ENCODE assay signal across 13 cellular contexts in genomic region chr7:130962109-130962508, GRCh38.
DNase-seq lines count a peak whose midpoint lies in the region; ATAC-seq and TF ChIP-seq lines count a peak whose summit lies in the region.
"Had no signal": no experiment of that assay in that cellular context is flagged by ENCODE, and none has a peak within 500 bp of the region (broad histone marks: within the 10 kb centered on the region; RNA-seq: fewer than 3 reads in every experiment).

No MANE protein-coding gene starts in this region.

- H3K18ac ChIP-seq in IMR-90 (ENCODE audit: low read depth, low read length), result peak overlapping the region; percentile 95

- H4K91ac ChIP-seq in IMR-90 (ENCODE audit: insufficient read depth, low read depth, low read length), result peak overlapping the region; percentile 93

- H3K4me1 ChIP-seq in SK-N-SH (ENCODE audit: control insufficient read depth in 1 of 2, insufficient read depth in 2 of 2, low read depth in 1 of 2, low read length in 1 of 2), result peaks cover 2 to 45% of the 10 kb centered on the region in 2 experiments
- H3K4me1 ChIP-seq in IMR-90 (ENCODE audit: control insufficient read depth, insufficient read depth, low read length), result peaks cover 23% of the 10 kb centered on the region
- peaks cover 64 to 68% of the 10 kb centered on the region in 2 experiments for H3K4me1 ChIP-seq in neutrophil (ENCODE audit: control insufficient read depth in 1 of 2, insufficient read depth in 1 of 2, low read depth in 1 of 2, low read length in 1 of 2)

- peak overlapping the region; percentile 96 for H3K4ac ChIP-seq in IMR-90 (ENCODE audit: low read depth, low read length)

- H2AFZ ChIP-seq in SK-N-SH (ENCODE audit: low read depth) (peak overlapping the region; percentile 1; the same call in 1 of the 2 replicates), IMR-90 (replicated peaks; ENCODE audit: low read length, poor library complexity) (no peak overlapping the region)

- dilution Hi-C loops in IMR-90 (cut with HindIII; ENCODE audit: low sequenced_read_pairs, unreplicated experiment), result no loop called here

- H3K4me2 ChIP-seq in SK-N-SH, result peak overlapping the region; percentile 59
- no peak overlapping the region for H3K4me2 ChIP-seq in IMR-90 (ENCODE audit: low read depth, low read length)

- H3K27ac ChIP-seq in SK-N-SH (ENCODE audit: low read depth in 2 of 2, low read length in 1 of 2) (peak overlapping the region; percentile 92 to 100; a peak in 3 of 4 replicates), IMR-90 (ENCODE audit: insufficient read depth, low read length) (peak overlapping the region; percentile 91), neutrophil (peak overlapping the region; percentile 93)
- H3K27ac ChIP-seq: 22Rv1 had no signal

- H3K14ac ChIP-seq in IMR-90 (replicated peaks; ENCODE audit: low read depth, low read length), result peak overlapping the region; percentile 95

- H3K9me2 ChIP-seq in SK-N-SH, result no peaks in the 10 kb centered on the region

- H3K36me3 Mint-ChIP-seq in activated naive CD8-positive, alpha-beta T cell treated with anti-CD3 and anti-CD28 coated beads, Interleukin-2, amount 10 ng/mL, durations not matched to agents 7 days and 5 days, result peaks cover 31% of the 10 kb centered on the region

- H3K79me2 ChIP-seq in SK-N-SH (ENCODE audit: insufficient read depth), result peaks cover 52% of the 10 kb centered on the region

- in situ Hi-C loops in IMR-90 (cut with MboI; ENCODE audit: low sequenced_read_pairs), result no loop called here

- peak overlapping the region; percentile 99 for H3K4me3 Mint-ChIP-seq in activated naive CD8-positive, alpha-beta T cell treated with anti-CD3 and anti-CD28 coated beads, Interleukin-2, amount 10 ng/mL, durations not matched to agents 7 days and 5 days

- peak overlapping the region; percentile 96 for H3K56ac ChIP-seq in IMR-90 (ENCODE audit: extremely low read depth, insufficient read depth, low read length)

- TF ChIP-seq EP300 in SK-N-SH (IDR thresholded peaks at IDR 0.05; ENCODE audit: borderline replicate concordance in 1 of 2, low read depth in 1 of 2, low read length in 1 of 2), result no peak

- H4K20me1 ChIP-seq in SK-N-SH (ENCODE audit: insufficient read depth), result no peaks in the 10 kb centered on the region
- H4K20me1 ChIP-seq in IMR-90 (ENCODE audit: insufficient read depth, low read length), result no peaks in the 10 kb centered on the region; the same call in 1 of the 2 replicates

- no peak for ATAC-seq in SK-N-SH treated with all-trans-retinoic acid at 6 μM for 48 hours
- no peak for ATAC-seq in IMR-90 (ENCODE audit: low read depth)
- ATAC-seq in activated naive CD8-positive, alpha-beta T cell treated with anti-CD3 and anti-CD28 coated beads, Interleukin-2, amount 10 ng/mL, durations not matched to agents 7 days and 5 days (ENCODE audit: low read depth), result no peak
- ATAC-seq in HG02610 (IDR thresholded peaks at IDR 0.05; ENCODE audit: unreplicated experiment), result no peak

- POLR2A ChIA-PET in SK-N-SH (lab: Yijun Ruan, JAX), result no interaction called here
- POLR2A ChIA-PET in IMR-90 (lab: Charles Lee; ENCODE audit: unreplicated experiment), result no interaction called here
- POLR2A ChIA-PET in activated naive CD8-positive, alpha-beta T cell treated with anti-CD3 and anti-CD28 coated beads, Interleukin-2, amount 10 ng/mL, durations not matched to agents 7 days and 5 days (lab: Charles Lee), result interaction anchor here (1.1 to 8.7 kb wide), 6 partner anchors 8 to 62 kb away, joined by 3 to 62 read pairs (median 4); no protein-coding TSS in a partner anchor

- H3K27me3 Mint-ChIP-seq in activated naive CD8-positive, alpha-beta T cell treated with anti-CD3 and anti-CD28 coated beads, Interleukin-2, amount 10 ng/mL, durations not matched to agents 7 days and 5 days, result no peaks in the 10 kb centered on the region

- no peaks in the 10 kb centered on the region for H3K27me3 ChIP-seq in SK-N-SH (ENCODE audit: insufficient read depth)
- no peaks in the 10 kb centered on the region for H3K27me3 ChIP-seq in IMR-90 (ENCODE audit: control insufficient read depth, insufficient read depth, low read length)
- no peaks in the 10 kb centered on the region for H3K27me3 ChIP-seq in neutrophil
- H3K27me3 ChIP-seq: tibial nerve had no signal

- no peaks in the 10 kb centered on the region for H3K9me3 Mint-ChIP-seq in activated naive CD8-positive, alpha-beta T cell treated with anti-CD3 and anti-CD28 coated beads, Interleukin-2, amount 10 ng/mL, durations not matched to agents 7 days and 5 days

- TF ChIP-seq RAD21 in SK-N-SH (IDR thresholded peaks at IDR 0.05; ENCODE audit: low read length), result no peak
- no peak for TF ChIP-seq RAD21 in IMR-90 (IDR thresholded peaks at IDR 0.05; ENCODE audit: low read length)

- 93% methylated on average over 2 of the region's 2 CpGs for WGBS in SK-N-SH (ENCODE audit: low lambda C conversion rate)
- WGBS in IMR-90 (ENCODE audit: extremely low coverage in 2 of 2, insufficient read length in 1 of 2), 2 experiments, result no CpG with 5 or more reads among the region's 2 CpGs

- H2BK5ac ChIP-seq in IMR-90 (ENCODE audit: low read depth, low read length, poor library complexity, severe bottlenecking), result peak overlapping the region; percentile 98

- peak overlapping the region; percentile 98 for H2BK120ac ChIP-seq in IMR-90 (ENCODE audit: low read depth, low read length)

- H3K79me1 ChIP-seq in IMR-90 (ENCODE audit: low read depth in 1 of 2, low read length in 2 of 2), result peaks cover 30 to 57% of the 10 kb centered on the region in 2 experiments

- H2BK15ac ChIP-seq in IMR-90 (ENCODE audit: low read depth, low read length), result peak overlapping the region; percentile 96

- CTCF ChIA-PET in SK-N-SH (lab: Yijun Ruan, JAX), result interaction anchor here (0.9 to 4.7 kb wide), 4 partner anchors 10 to 65 kb away, joined by 4 to 21 read pairs (median 8); no protein-coding TSS in a partner anchor
- CTCF ChIA-PET in IMR-90 (lab: Yijun Ruan, JAX), result interaction anchor here (0.5 to 0.7 kb wide), 2 partner anchors 26 to 50 kb away, joined by 3 to 4 read pairs; no protein-coding TSS in a partner anchor

- TF ChIP-seq CTCF in SK-N-SH (IDR thresholded peaks at IDR 0.05) (no peak), IMR-90 (conservative IDR thresholded peaks at IDR 0.05; ENCODE audit: low read depth, low read length) (no peak), neutrophil (IDR thresholded peaks at IDR 0.05) (no peak)

- H4K8ac ChIP-seq in IMR-90 (ENCODE audit: low read depth in 2 of 2, low read length in 2 of 2), result peak overlapping the region; percentile 92 to 97

- H3K9me3 ChIP-seq in SK-N-SH (no peaks in the 10 kb centered on the region), IMR-90 (ENCODE audit: control insufficient read depth, insufficient read depth, low read length) (no peaks in the 10 kb centered on the region), neutrophil (no peaks in the 10 kb centered on the region)
- H3K9me3 ChIP-seq: tibial nerve had no signal

- H4K5ac ChIP-seq in IMR-90 (ENCODE audit: low read depth, low read length), result peak overlapping the region; percentile 98

- peaks cover 39% of the 10 kb centered on the region for H3K4me1 Mint-ChIP-seq in activated naive CD8-positive, alpha-beta T cell treated with anti-CD3 and anti-CD28 coated beads, Interleukin-2, amount 10 ng/mL, durations not matched to agents 7 days and 5 days

- DNase-seq in SK-N-SH (no peak), IMR-90 (no peak), cerebellar cortex (ENCODE audit: low spot score) (no peak), pons (ENCODE audit: low spot score) (no peak)
- DNase-seq in activated naive CD8-positive, alpha-beta T cell treated with anti-CD3 and anti-CD28 coated beads, Interleukin-2, amount 10 ng/mL, durations not matched to agents 7 days and 5 days, result no peak
- DNase-seq: activated CD8-positive, alpha-beta memory T cell treated with anti-CD3 and anti-CD28 coated beads, Interleukin-2, amount 50 U/mL, for 4 hours; KBM-7; retina had no signal

- intact Hi-C loops in IMR-90 (cut with micrococcal nuclease), result loop anchor here (5.0 kb wide), 1 partner anchor 75 kb away; no protein-coding TSS in a partner anchor

- H3K4me3 ChIP-seq in SK-N-SH (ENCODE audit: low read depth in 2 of 2, low read length in 1 of 2) (no peak overlapping the region; a peak in 1 of 4 replicates), IMR-90 (ENCODE audit: insufficient read depth, low read depth, low read length) (no peak overlapping the region), neutrophil (ENCODE audit: low read depth in 1 of 2, low read length in 1 of 2) (peak overlapping the region in 1 of 2 experiments; percentile 22)
- H3K4me3 ChIP-seq: tibial nerve had no signal

- peaks cover 56% of the 10 kb centered on the region for H3F3A ChIP-seq in SK-N-SH (replicated peaks; ENCODE audit: insufficient read depth)

- peak overlapping the region; percentile 91 for H2BK20ac ChIP-seq in IMR-90 (ENCODE audit: low read depth, low read length)

- H2AK5ac ChIP-seq in IMR-90 (ENCODE audit: low read depth, low read length), result peak overlapping the region; percentile 93

- peaks cover 0 to 38% of the 10 kb centered on the region in 2 experiments for H3K36me3 ChIP-seq in SK-N-SH (replicated peaks in 1 of 2; ENCODE audit: control insufficient read depth in 1 of 2, insufficient read depth in 2 of 2, low read length in 1 of 2)
- H3K36me3 ChIP-seq in IMR-90 (ENCODE audit: control insufficient read depth, insufficient read depth, low read length), result peaks cover 4% of the 10 kb centered on the region; the same call in 1 of the 2 replicates
- H3K36me3 ChIP-seq in neutrophil, result peaks cover 35% of the 10 kb centered on the region

- H2AK9ac ChIP-seq in IMR-90 (replicated peaks; ENCODE audit: low read depth, low read length, poor library complexity), result peak overlapping the region; percentile 62

- H3K23ac ChIP-seq in IMR-90 (ENCODE audit: low read depth, low read length), result peak overlapping the region; percentile 88

- H3K9ac ChIP-seq in SK-N-SH (peak overlapping the region; percentile 92), IMR-90 (ENCODE audit: low read depth, low read length) (peak overlapping the region; percentile 67)

- peaks cover 10% of the 10 kb centered on the region for H3K9me1 ChIP-seq in IMR-90 (ENCODE audit: insufficient read depth, low read length)

- TF ChIP-seq POLR2A in IMR-90 (IDR thresholded peaks at IDR 0.05; ENCODE audit: low read depth, low read length), result no peak

- no TSS peak for BruUV-seq in IMR-90 (replicated peaks; lab: Mats Ljungman, UMichigan)

- H3K27ac Mint-ChIP-seq in activated naive CD8-positive, alpha-beta T cell treated with anti-CD3 and anti-CD28 coated beads, Interleukin-2, amount 10 ng/mL, durations not matched to agents 7 days and 5 days, result peak overlapping the region; percentile 100

TF ChIP-seq in SK-N-SH, 30 proteins besides CTCF, POLR2A, EP300 and RAD21 (continues in another document):
- no peak for TF ChIP-seq RCOR1 (IDR thresholded peaks at IDR 0.05; ENCODE audit: low read length)

TF ChIP-seq in IMR-90, 13 proteins besides CTCF, POLR2A, EP300 and RAD21 (continues in another document):
- no peak for TF ChIP-seq MXI1 (IDR thresholded peaks at IDR 0.05; ENCODE audit: borderline replicate concordance, low read depth, low read length)
